In genomic region chr6:24391756-24392405, GRCh38 we compare ENCODE assay signal across 13 cellular contexts. TPM values are rescaled to one million over a fixed set of nuclear protein-coding genes. Genes with fewer than 3 reads are reported as not detected.
DNase-seq lines count a peak whose midpoint lies in the region; ATAC-seq and FAIRE-seq lines count a peak whose summit lies in the region.
"Had no signal": no experiment of that assay in that cellular context is flagged by ENCODE, and none has a peak within 500 bp of the region (broad histone marks: within the 10 kb centered on the region; RNA-seq: fewer than 3 reads in every experiment).

No MANE protein-coding gene starts in this region.

- DNase-seq in small intestine: no peak
- no peak for DNase-seq in sciatic nerve (ENCODE audit: low spot score)
- no peak for DNase-seq in COLO829 (ENCODE audit: low spot score)
- DNase-seq in germinal center (ENCODE audit: low spot score): no peak
- DNase-seq: activated effector memory CD4-positive, alpha-beta T cell treated with anti-CD3 and anti-CD28 coated beads, Interleukin-2, amount 50 U/mL, for 16 hours; NCI-H1048 had no signal

- H3K4me2 ChIP-seq in BLaER1 treated with 17β-estradiol and CSF1 and Interleukin-3, amounts not matched to agents 10 nM and 100 nM: peak overlapping the region in 10 of 11 experiments; percentile 11 to 69 (median 52); a peak in 17 of 22 replicates

- H3K4me1 ChIP-seq in BLaER1 treated with 17β-estradiol and CSF1 and Interleukin-3, amounts not matched to agents 10 nM and 100 nM: peaks cover 11 to 19% (median 16%) of the 10 kb centered on the region in 10 experiments; a peak in 18 of 20 replicates
- no peaks in the 10 kb centered on the region for H3K4me1 ChIP-seq in small intestine (ENCODE audit: control insufficient read depth in 2 of 2, insufficient read depth in 1 of 2, low read depth in 1 of 2, low read length in 1 of 2)

- no peak overlapping the region for H3K27ac ChIP-seq in BLaER1 treated with 17β-estradiol and CSF1 and Interleukin-3, amounts not matched to agents 10 nM and 100 nM
- H3K27ac ChIP-seq in small intestine (ENCODE audit: low read depth in 1 of 2, low read length in 1 of 2): no peak overlapping the region

- WGBS in small intestine, 3 donors: 59 to 84% (median 81%) methylated on average over 2 of the region's 2 CpGs

- H3K4me3 ChIP-seq in BLaER1 treated with 17β-estradiol and CSF1 and Interleukin-3, amounts not matched to agents 10 nM and 100 nM: no peak overlapping the region
- H3K4me3 ChIP-seq in small intestine (ENCODE audit: low read depth in 1 of 2, low read length in 2 of 2): no peak overlapping the region

- intact Hi-C loops in sciatic nerve (cut with DNase I): no loop called here

- H3K27me3 ChIP-seq in BLaER1 treated with 17β-estradiol and CSF1 and Interleukin-3, amounts not matched to agents 10 nM and 100 nM: peaks cover 0 to 20% (median 3%) of the 10 kb centered on the region in 11 experiments; a peak in 6 of 22 replicates
- peaks cover 0 to 3% of the 10 kb centered on the region in 2 donors for H3K27me3 ChIP-seq in small intestine (ENCODE audit: control insufficient read depth in 2 of 2, insufficient read depth in 2 of 2, low read length in 2 of 2)

- ATAC-seq in GM19328 (IDR thresholded peaks at IDR 0.05; ENCODE audit: unreplicated experiment) (peak; percentile 87), HG02763 (IDR thresholded peaks at IDR 0.05; ENCODE audit: unreplicated experiment) (peak; percentile 71), HG03520 (IDR thresholded peaks at IDR 0.05; ENCODE audit: unreplicated experiment) (peak; percentile 83), sciatic nerve (no peak)

- H4K20me1 ChIP-seq in BLaER1 treated with 17β-estradiol and CSF1 and Interleukin-3, amounts not matched to agents 10 nM and 100 nM: no peaks in the 10 kb centered on the region; a peak in 1 of 22 replicates

- peaks cover 11 to 24% (median 13%) of the 10 kb centered on the region in 11 experiments for H3K9me3 ChIP-seq in BLaER1 treated with 17β-estradiol and CSF1 and Interleukin-3, amounts not matched to agents 10 nM and 100 nM (replicated peaks in 1 of 11)
- no peaks in the 10 kb centered on the region for H3K9me3 ChIP-seq in small intestine (ENCODE audit: control insufficient read depth, low read depth)

- H3K36me3 ChIP-seq in BLaER1 treated with 17β-estradiol and CSF1 and Interleukin-3, amounts not matched to agents 10 nM and 100 nM: no peaks in the 10 kb centered on the region; a peak in 1 of 22 replicates
- no peaks in the 10 kb centered on the region for H3K36me3 ChIP-seq in small intestine (ENCODE audit: control insufficient read depth in 2 of 2, insufficient read depth in 2 of 2, low read length in 2 of 2)

- FAIRE-seq in small intestine (lab: Jason Lieb, UNC): no peak
- FAIRE-seq: colon, RCC 7860 had no signal

- no peak overlapping the region for H3K9ac ChIP-seq in BLaER1 treated with 17β-estradiol and CSF1 and Interleukin-3, amounts not matched to agents 10 nM and 100 nM

RNA-seq across cellular contexts. Expression of gene MRS2, which starts 10.9 kb away (rescaled TPM):
- 10 to 100 TPM in 2 of 3 donors, 1 to 10 TPM in 1; 7.0 to 18.2 (median 12.3) TPM for polyA plus RNA-seq in small intestine
- total RNA-seq in sciatic nerve: 20.5 TPM

RNA-seq across cellular contexts. Expression of gene DCDC2, which starts 34.0 kb away (rescaled TPM):
- under 1 TPM in 1 of 3 donors, not detected in 2; 0.49 TPM for polyA plus RNA-seq in small intestine
- total RNA-seq in sciatic nerve: not detected
- total RNA-seq: mesenteric fat pad had no signal
